ENCODE assay signal across 8 cellular contexts in genomic region chr5:173616577-173617118, GRCh38. TPM values are rescaled to one million over a fixed set of nuclear protein-coding genes. Genes with fewer than 3 reads are reported as not detected.
DNase-seq lines count a peak whose midpoint lies in the region; ATAC-seq and TF ChIP-seq lines count a peak whose summit lies in the region.

Gene BOD1, minus strand, starts transcription at chr5:173616650. Its CDS starts 214 bp downstream, at chr5:173616436.

- peak within 1 kb of the TSS; percentile 71 for H3K27ac ChIP-seq in PC-3 (ENCODE audit: low read length)

- intact Hi-C loops in PC-3 (cut with micrococcal nuclease), result loop anchor here (1.0 to 5.0 kb wide), 5 partner anchors 272 to 909 kb away; partner anchors contain the start of gene CPEB4

- peak within 1 kb of the TSS; percentile 96 for H3K4me2 ChIP-seq in PC-3 (ENCODE audit: low read length)

- H3K4me3 ChIP-seq in Jurkat, Clone E6-1 (ENCODE audit: low read length), result peak within 1 kb of the TSS; percentile 67
- H3K4me3 ChIP-seq in PC-3 (ENCODE audit: low read length) (peak within 1 kb of the TSS; percentile 90), epithelial cell of esophagus (ENCODE audit: low read length) (peak within 1 kb of the TSS; percentile 77), mononuclear cell (ENCODE audit: low read length) (peak within 1 kb of the TSS; percentile 65)

- H3K9me3 ChIP-seq in PC-3 (ENCODE audit: low read length), result no peaks in the 10 kb centered on the region
- no peaks in the 10 kb centered on the region for H3K9me3 ChIP-seq in mononuclear cell (ENCODE audit: low read depth, low read length)

- peaks cover 47% of the 10 kb centered on the region for H3K79me2 ChIP-seq in PC-3 (ENCODE audit: low read length)

- POLR2A ChIA-PET in PC-3 (lab: Charles Lee; ENCODE audit: unreplicated experiment), result interaction anchor here (1.5 kb wide), 1 partner anchor 287 kb away, joined by 8 read pairs; no protein-coding TSS in a partner anchor

- H3K9ac ChIP-seq in PC-3 (ENCODE audit: low read length), result peak within 1 kb of the TSS; percentile 99

- no peaks in the 10 kb centered on the region for H3K9me2 ChIP-seq in PC-3 (replicated peaks; ENCODE audit: low read length)

- ATAC-seq in GM21717 (IDR thresholded peaks at IDR 0.05; ENCODE audit: unreplicated experiment) (peak; percentile 91), PC-3 (peak; percentile 95)

- no peak for TF ChIP-seq CTCF in PC-3 (conservative IDR thresholded peaks at IDR 0.05; ENCODE audit: low read depth, low read length)
- no peak for TF ChIP-seq CTCF in epithelial cell of esophagus (IDR thresholded peaks at IDR 0.05; ENCODE audit: insufficient read depth, low read depth, low read length, missing control alignments)

- CTCF ChIA-PET in PC-3 (lab: Charles Lee), result interaction anchor here (0.5 to 2.1 kb wide), 12 partner anchors 103 to 701 kb away, joined by 3 to 15 read pairs (median 4); partner anchors contain the start of gene CPEB4

- H3K4me1 ChIP-seq in PC-3 (ENCODE audit: insufficient read depth, low read length), result peaks cover 36% of the 10 kb centered on the region
- H3K4me1 ChIP-seq in mononuclear cell (ENCODE audit: insufficient read depth, low read length), result peaks cover 27% of the 10 kb centered on the region

- peak; percentile 98 for DNase-seq in DMS114 treated with DMSO at 0.1 percent for 48 hours (lab: John Stamatoyannopoulos, UW; ENCODE audit: unreplicated experiment)
- peak; percentile 97 for DNase-seq in Jurkat, Clone E6-1 (ENCODE audit: low read depth, low spot score)
- peak; percentile 99 for DNase-seq in PC-3
- peak; percentile 88 for DNase-seq in activated T-cell treated with anti-CD3 and anti-CD28 coated beads for 48 hours (ENCODE audit: low read depth)
- peak; percentile 99 for DNase-seq in epithelial cell of esophagus (ENCODE audit: low read depth)
- peak; percentile 77 to 89 for DNase-seq in stimulated activated CD8-positive, alpha-beta memory T cell treated with anti-CD3 and anti-CD28 coated beads, Interleukin-2, amount 100 ng/mL, for 48 hours (ENCODE audit: low read depth in 2 of 2)

- H3K36me3 ChIP-seq in PC-3 (ENCODE audit: low read depth, low read length), result peaks cover 24% of the 10 kb centered on the region

- H3K27me3 ChIP-seq in PC-3 (ENCODE audit: low read length), result no peaks in the 10 kb centered on the region
- no peaks in the 10 kb centered on the region for H3K27me3 ChIP-seq in mononuclear cell (ENCODE audit: insufficient read depth, low read length)

- H2AFZ ChIP-seq in PC-3 (ENCODE audit: low read length), result peak within 1 kb of the TSS; percentile 89

- BruUV-seq in PC-3 (replicated peaks; lab: Mats Ljungman, UMichigan), result no TSS peak

- peaks cover 41% of the 10 kb centered on the region; the same call in 1 of the 2 replicates for H4K20me1 ChIP-seq in PC-3 (ENCODE audit: low read length)

- H3F3A ChIP-seq in PC-3 (ENCODE audit: low read length, unreplicated experiment), result no peaks in the 10 kb centered on the region

RNA-seq across cellular contexts. Expression of gene BOD1, which starts in this region (rescaled TPM):
- polyA plus RNA-seq in Jurkat, Clone E6-1 (2012; ENCODE audit: insufficient read depth, insufficient read length), result 30.4 TPM
- total RNA-seq in PC-3 (2014; rRNA removed) (153 and 160 TPM in 2 replicates), mononuclear cell (41.1 TPM)

Comparison
In these comparisons a context has a peak if more than half of its experiments do, and no peak if none do; other contexts are left out.
1. Peak in every context shown above with its lines: DNase-seq, ATAC-seq, H3K4me3 ChIP-seq and H3K27ac ChIP-seq.